In the genomic region with DNA sequence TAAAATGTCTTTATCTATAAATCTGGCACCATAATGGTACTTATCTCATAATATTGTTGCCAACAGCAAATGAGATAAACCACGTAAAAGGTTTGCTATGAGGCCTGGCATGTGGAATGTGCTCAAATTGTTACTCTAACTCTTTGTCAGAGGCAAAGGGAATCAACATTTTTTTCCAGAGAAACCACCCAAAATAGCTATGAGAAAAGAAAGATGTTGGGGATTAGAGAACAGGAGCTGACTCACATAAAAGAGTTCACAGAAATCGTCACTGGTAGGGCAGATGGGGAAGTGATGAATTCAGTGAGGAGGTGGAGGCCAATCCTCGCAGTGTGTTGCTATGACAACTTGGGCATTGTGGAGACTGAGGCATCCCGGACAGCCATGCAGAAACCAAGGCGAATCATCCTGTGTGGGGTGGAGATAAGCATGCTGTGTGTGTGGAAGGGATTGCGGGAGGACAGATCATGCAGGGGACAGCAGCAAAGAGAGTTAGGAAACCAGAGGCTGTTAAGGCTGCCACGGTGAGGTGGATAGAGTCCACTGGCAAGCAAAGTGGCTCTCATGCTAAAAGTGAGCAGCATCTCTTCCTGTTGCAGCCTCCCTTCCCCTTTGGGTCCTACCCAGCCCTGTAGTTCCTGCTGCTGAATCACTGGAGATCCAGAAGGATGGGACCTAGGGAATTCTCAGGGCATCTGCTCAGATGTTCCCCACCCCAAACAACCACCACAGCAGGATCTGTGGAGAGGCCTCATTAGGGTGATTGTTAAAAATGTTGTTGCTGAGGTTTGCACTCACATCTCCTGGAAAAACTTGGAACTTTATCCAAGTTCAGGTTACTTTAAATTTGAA, we compare ENCODE assay signal across 10 cellular contexts.
DNase-seq lines count a peak whose midpoint lies in the region; FAIRE-seq and TF ChIP-seq lines count a peak whose summit lies in the region.
"Had no signal": no experiment of that assay in that cellular context is flagged by ENCODE, and none has a peak within 500 bp of the region (broad histone marks: within the 10 kb centered on the region; RNA-seq: fewer than 3 reads in every experiment).

No MANE protein-coding gene starts in this region.

- peak; percentile 42 for DNase-seq in DMS 273 (lab: John Stamatoyannopoulos, UW; ENCODE audit: unreplicated experiment)
- DNase-seq in DMS 273 treated with DMSO at 0.1 percent for 48 hours (lab: John Stamatoyannopoulos, UW) = no peak
- DNase-seq in activated CD8-positive, alpha-beta memory T cell treated with anti-CD3 and anti-CD28 coated beads for 48 hours (ENCODE audit: low read depth in 2 of 3, low spot score in 2 of 3) = peak in 2 of 3 experiments; percentile 44 to 61
- DNase-seq in H1 (ENCODE audit: low read depth in 1 of 2, low spot score in 2 of 2) = no peak
- peak in 1 of 2 donors; percentile 81 for DNase-seq in suprapubic skin (ENCODE audit: low spot score in 2 of 2)
- DNase-seq in KG1 (lab: John Stamatoyannopoulos, UW) = no peak
- no peak for DNase-seq in BE2C

- H3K23ac ChIP-seq in H1 (ENCODE audit: insufficient read length) = no peak overlapping the region

- no peak overlapping the region for H3K4ac ChIP-seq in H1 (replicated peaks; ENCODE audit: insufficient read length, low read depth, low read length)

- 85% methylated on average over 7 of the region's 7 CpGs; no CpG with 5 or more reads in 1 of the 2 experiments for WGBS in H1 (ENCODE audit: extremely low coverage in 1 of 2, insufficient coverage in 1 of 2, insufficient read length in 1 of 2, insufficient replicate concordance in 2 of 2, low coverage in 1 of 2, low lambda C conversion rate in 2 of 2, missing lambda C conversion rate in 1 of 2), 2 experiments
- 52% methylated on average over 7 of the region's 7 CpGs for WGBS in suprapubic skin

- no peak for FAIRE-seq in H1 (lab: Jason Lieb, UNC)

- no peak overlapping the region for H3K18ac ChIP-seq in H1 (ENCODE audit: extremely low read depth, low read length)

- no peak overlapping the region for H3K4me3 ChIP-seq in H1 (ENCODE audit: extremely low read depth in 1 of 4, insufficient read depth in 2 of 4, low read depth in 3 of 4, low read length in 4 of 4)
- no peak overlapping the region for H3K4me3 ChIP-seq in neutrophil (ENCODE audit: low read depth in 1 of 2, low read length in 1 of 2)
- no peak overlapping the region for H3K4me3 ChIP-seq in suprapubic skin
- H3K4me3 ChIP-seq in BE2C (ENCODE audit: low read depth, low read length) = no peak overlapping the region
- H3K4me3 ChIP-seq: cardiac muscle cell had no signal

- H3K9me3 ChIP-seq in H1 (ENCODE audit: insufficient read depth in 2 of 2, low read depth in 1 of 2, low read length in 1 of 2) = no peaks in the 10 kb centered on the region
- no peaks in the 10 kb centered on the region for H3K9me3 ChIP-seq in neutrophil
- H3K9me3 ChIP-seq in suprapubic skin = no peaks in the 10 kb centered on the region
- H3K9me3 ChIP-seq in BE2C = no peaks in the 10 kb centered on the region

- CTCF ChIA-PET in H1 (lab: Charles Lee; ENCODE audit: partially characterized antibody) = interaction anchor here (0.6 to 1.2 kb wide), 2 partner anchors 110 to 198 kb away, joined by 3 read pairs; no protein-coding TSS in a partner anchor

- H3K79me2 ChIP-seq in H1 (ENCODE audit: control insufficient read depth in 1 of 2, insufficient read depth in 2 of 2, low read length in 2 of 2) = no peaks in the 10 kb centered on the region

- peak overlapping the region; percentile 65 for H2BK15ac ChIP-seq in H1 (ENCODE audit: low read length)

- H2BK5ac ChIP-seq in H1 (ENCODE audit: low read depth, low read length) = no peak overlapping the region

- no peak overlapping the region for H3K56ac ChIP-seq in H1 (replicated peaks; ENCODE audit: insufficient read length, low read depth, low read length)

- no peak overlapping the region for H4K8ac ChIP-seq in H1 (ENCODE audit: extremely low read depth, insufficient read depth, low read length)

- no peak overlapping the region for H2AFZ ChIP-seq in H1 (ENCODE audit: low read length)

- H3K27me3 ChIP-seq in H1 (replicated peaks in 1 of 4; ENCODE audit: control insufficient read depth in 3 of 4, extremely low read depth in 1 of 4, insufficient read depth in 3 of 4, low read length in 3 of 4) (no peaks in the 10 kb centered on the region), neutrophil (no peaks in the 10 kb centered on the region), suprapubic skin (no peaks in the 10 kb centered on the region), BE2C (no peaks in the 10 kb centered on the region)
- H3K27me3 ChIP-seq: cardiac muscle cell had no signal

- TF ChIP-seq CTCF in H1 (IDR thresholded peaks at IDR 0.05; ENCODE audit: control extremely low read depth in 1 of 3, insufficient read depth in 1 of 3, low read depth in 1 of 3, low read length in 3 of 3) = no peak
- TF ChIP-seq CTCF in neutrophil (IDR thresholded peaks at IDR 0.05) = no peak
- no peak for TF ChIP-seq CTCF in suprapubic skin (IDR thresholded peaks at IDR 0.05)
- no peak for TF ChIP-seq CTCF in BE2C (IDR thresholded peaks at IDR 0.05; ENCODE audit: low read depth, low read length)

- no peaks in the 10 kb centered on the region for H4K20me1 ChIP-seq in H1 (replicated peaks in 1 of 2; ENCODE audit: control insufficient read depth in 1 of 2, insufficient read depth in 2 of 2, low read length in 2 of 2)

- no peak overlapping the region for H3K4me2 ChIP-seq in H1 (ENCODE audit: insufficient read depth in 1 of 2, low read depth in 2 of 2, low read length in 2 of 2)

- H3K14ac ChIP-seq in H1 (ENCODE audit: insufficient read length) = no peak overlapping the region

- no peak overlapping the region for H2BK120ac ChIP-seq in H1 (replicated peaks; ENCODE audit: low read depth, low read length)

- no peak overlapping the region for H2BK12ac ChIP-seq in H1 (ENCODE audit: low read depth, low read length)

- H2BK20ac ChIP-seq in H1 (ENCODE audit: low read length) = no peak overlapping the region

- H3K9ac ChIP-seq in H1 (replicated peaks in 1 of 4; ENCODE audit: extremely low read depth in 1 of 4, low read depth in 3 of 4, low read length in 3 of 4) = no peak overlapping the region; a peak in 1 of 7 replicates

- H3K79me1 ChIP-seq in H1 (ENCODE audit: low read depth, low read length) = no peaks in the 10 kb centered on the region

- TF ChIP-seq POLR2A in H1 (IDR thresholded peaks at IDR 0.05; ENCODE audit: control extremely low read depth in 1 of 2, low read depth in 2 of 2, low read length in 2 of 2) (no peak), suprapubic skin (IDR thresholded peaks at IDR 0.05) (no peak)

- TF ChIP-seq RAD21 in H1 (IDR thresholded peaks at IDR 0.05 in 1 of 2, conservative IDR thresholded peaks at IDR 0.05 in 1 of 2; ENCODE audit: low read depth in 2 of 2, low read length in 2 of 2) = no peak

- POLR2A ChIA-PET in H1 (lab: Charles Lee; ENCODE audit: partially characterized antibody) = no interaction called here

- H3K4me1 ChIP-seq in H1 (replicated peaks in 1 of 4; ENCODE audit: control insufficient read depth in 3 of 4, insufficient read depth in 4 of 4, low read length in 3 of 4) (peaks cover 6 to 18% (median 13%) of the 10 kb centered on the region in 4 experiments), neutrophil (ENCODE audit: control insufficient read depth in 1 of 2, insufficient read depth in 1 of 2, low read depth in 1 of 2, low read length in 1 of 2) (peaks cover 70 to 71% of the 10 kb centered on the region in 2 experiments), suprapubic skin (peaks cover 57% of the 10 kb centered on the region), BE2C (peaks cover 13% of the 10 kb centered on the region; the same call in 1 of the 2 replicates)

- H2AK5ac ChIP-seq in H1 (ENCODE audit: low read depth, low read length) = no peak overlapping the region

- no peak overlapping the region for H3K27ac ChIP-seq in H1 (ENCODE audit: low read depth, low read length)
- H3K27ac ChIP-seq in neutrophil = peak overlapping the region; percentile 54
- peak overlapping the region; percentile 78 for H3K27ac ChIP-seq in suprapubic skin
- H3K27ac ChIP-seq: 22Rv1, cardiac muscle cell had no signal

- no peak overlapping the region for H4K5ac ChIP-seq in H1 (ENCODE audit: insufficient read length, low read depth, low read length)

- H4K91ac ChIP-seq in H1 (replicated peaks; ENCODE audit: insufficient read length, low read length) = no peak overlapping the region

- H3K36me3 ChIP-seq in H1 (ENCODE audit: control insufficient read depth in 2 of 4, insufficient read depth in 4 of 4, low read length in 3 of 4) (no peaks in the 10 kb centered on the region), neutrophil (no peaks in the 10 kb centered on the region), suprapubic skin (no peaks in the 10 kb centered on the region), BE2C (no peaks in the 10 kb centered on the region)
- H3K36me3 ChIP-seq: cardiac muscle cell had no signal

- H3K23me2 ChIP-seq in H1 (ENCODE audit: low read depth, low read length) = no peaks in the 10 kb centered on the region

- TF ChIP-seq EP300 in H1 (IDR thresholded peaks at IDR 0.05; ENCODE audit: borderline replicate concordance in 1 of 2, low read depth in 2 of 2, low read length in 2 of 2) (no peak), suprapubic skin (IDR thresholded peaks at IDR 0.05) (no peak)

TF ChIP-seq in H1, 55 proteins besides CTCF, POLR2A, EP300 and RAD21 (continues in another document):
- no peak for TF ChIP-seq CHD2 (IDR thresholded peaks at IDR 0.05; ENCODE audit: low read length)
- TF ChIP-seq SP2 (IDR thresholded peaks at IDR 0.05; ENCODE audit: low read length) = no peak
- no peak for TF ChIP-seq NANOG (IDR thresholded peaks at IDR 0.05; ENCODE audit: insufficient read depth, low read depth, low read length, poor library complexity, severe bottlenecking)
- no peak for TF ChIP-seq CBX8 (IDR thresholded peaks at IDR 0.05; ENCODE audit: borderline replicate concordance, low read depth, low read length)
- no peak for TF ChIP-seq SUZ12 (IDR thresholded peaks at IDR 0.05; ENCODE audit: low read length)
- TF ChIP-seq KDM1A (IDR thresholded peaks at IDR 0.05; ENCODE audit: borderline replicate concordance, low read length) = no peak
- TF ChIP-seq SIN3A (conservative IDR thresholded peaks at IDR 0.05 in 1 of 2, IDR thresholded peaks at IDR 0.05 in 1 of 2; ENCODE audit: low read depth in 1 of 2, low read length in 2 of 2) = no peak
- TF ChIP-seq MAFK (IDR thresholded peaks at IDR 0.05; ENCODE audit: low read depth, low read length) = no peak
- TF ChIP-seq KDM5A (IDR thresholded peaks at IDR 0.05; ENCODE audit: low read length) = no peak
- no peak for TF ChIP-seq TAF1 (IDR thresholded peaks at IDR 0.05; ENCODE audit: low read depth, low read length)
- TF ChIP-seq BRCA1 (IDR thresholded peaks at IDR 0.05; ENCODE audit: low read depth, low read length) = no peak
- TF ChIP-seq, protein P1, sequence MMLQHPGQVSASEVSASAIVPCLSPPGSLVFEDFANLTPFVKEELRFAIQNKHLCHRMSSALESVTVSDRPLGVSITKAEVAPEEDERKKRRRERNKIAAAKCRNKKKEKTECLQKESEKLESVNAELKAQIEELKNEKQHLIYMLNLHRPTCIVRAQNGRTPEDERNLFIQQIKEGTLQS (IDR thresholded peaks at IDR 0.05; ENCODE audit: insufficient read depth, low read depth, low read length) = no peak
- no peak for TF ChIP-seq SIX5 (IDR thresholded peaks at IDR 0.05; ENCODE audit: low read depth, low read length)
- no peak for TF ChIP-seq HDAC2 (IDR thresholded peaks at IDR 0.05; ENCODE audit: borderline replicate concordance in 1 of 2, low read depth in 2 of 2, low read length in 2 of 2)

Comparison
In these comparisons a context has a peak if more than half of its experiments do, and no peak if none do; other contexts are left out.
1. DNase-seq: peak in DMS 273 (single experiment) and activated CD8-positive, alpha-beta memory T cell treated with anti-CD3 and anti-CD28 coated beads for 48 hours (2 of 3); none in DMS 273 treated with DMSO at 0.1 percent for 48 hours (single experiment), H1 (0 of 2), KG1 (single experiment) and BE2C (single experiment).